Comparison of ENCODE assay signal across 19 cellular contexts in genomic region chr5:157196045-157196444, GRCh38. TPM values are rescaled to one million over a fixed set of nuclear protein-coding genes. Genes with fewer than 3 reads are reported as not detected.
DNase-seq lines count a peak whose midpoint lies in the region; ATAC-seq, FAIRE-seq and TF ChIP-seq lines count a peak whose summit lies in the region.
"Had no signal": no experiment of that assay in that cellular context is flagged by ENCODE, and none has a peak within 500 bp of the region (broad histone marks: within the 10 kb centered on the region; RNA-seq: fewer than 3 reads in every experiment).

No MANE protein-coding gene starts in this region.

- CTCF ChIA-PET in A549 (lab: Yijun Ruan, JAX), result no interaction called here

- H3K4me1 Mint-ChIP-seq in activated naive CD8-positive, alpha-beta T cell (ENCODE audit: low read depth), result peaks cover 94% of the 10 kb centered on the region

- H3K9me3 ChIP-seq in A549, result peaks cover 2% of the 10 kb centered on the region; the same call in 1 of the 3 replicates
- H3K9me3 ChIP-seq: BE2C, esophagus squamous epithelium, sigmoid colon had no signal

- H3K4me3 ChIP-seq in A549 (no peak overlapping the region), GM12864 (ENCODE audit: low read depth, low read length) (no peak overlapping the region)
- H3K4me3 ChIP-seq: dorsolateral prefrontal cortex, esophagus squamous epithelium, sigmoid colon had no signal

- no peaks in the 10 kb centered on the region for H3K4me1 ChIP-seq in A549
- H3K4me1 ChIP-seq: BE2C, esophagus squamous epithelium, sigmoid colon had no signal

- POLR2A ChIA-PET in A549 (lab: Yijun Ruan, JAX), result no interaction called here

- ATAC-seq in A549, result no peak
- ATAC-seq in HG03442 (IDR thresholded peaks at IDR 0.05; ENCODE audit: unreplicated experiment), result peak; percentile 63
- no peak for ATAC-seq in GM18520 (IDR thresholded peaks at IDR 0.05; ENCODE audit: unreplicated experiment)

- no peaks in the 10 kb centered on the region for H3K27me3 Mint-ChIP-seq in activated naive CD8-positive, alpha-beta T cell

- no peak for TF ChIP-seq POLR2A in A549 (IDR thresholded peaks at IDR 0.05; ENCODE audit: low read length)

- TF ChIP-seq CTCF in A549 (IDR thresholded peaks at IDR 0.05), result no peak
- TF ChIP-seq CTCF in GM12864 (IDR thresholded peaks at IDR 0.05; ENCODE audit: low read depth, low read length, missing control alignments), result peak; percentile 2

- TF ChIP-seq EP300 in A549 (IDR thresholded peaks at IDR 0.05), result no peak

- H3K36me3 Mint-ChIP-seq in activated naive CD8-positive, alpha-beta T cell, result peaks cover 40% of the 10 kb centered on the region

- H3K9me3 Mint-ChIP-seq in activated naive CD8-positive, alpha-beta T cell (ENCODE audit: low read depth), result no peaks in the 10 kb centered on the region

- H3K27ac Mint-ChIP-seq in activated naive CD8-positive, alpha-beta T cell, result peak overlapping the region; percentile 99

- peak overlapping the region; percentile 70 for H3K4me3 Mint-ChIP-seq in activated naive CD8-positive, alpha-beta T cell

- TF ChIP-seq RAD21 in A549 (conservative IDR thresholded peaks at IDR 0.05 in 1 of 2, IDR thresholded peaks at IDR 0.05 in 1 of 2), result no peak

- no peak overlapping the region for H3K27ac ChIP-seq in A549
- H3K27ac ChIP-seq: dorsolateral prefrontal cortex, esophagus squamous epithelium, sigmoid colon had no signal

- no peak overlapping the region for H3K4me2 ChIP-seq in A549

- no peak for FAIRE-seq in A549 (lab: Jason Lieb, UNC)
- FAIRE-seq: H54 had no signal

- DNase-seq in A549 (ENCODE audit: low read depth in 1 of 2, low spot score in 1 of 2) (no peak), GM12864 (ENCODE audit: low read depth) (no peak), NCI-H526 (lab: John Stamatoyannopoulos, UW) (no peak), islet precursor cell (no peak), NCI-H2171 (lab: John Stamatoyannopoulos, UW) (no peak)
- DNase-seq: BE2C; DMS79; dorsolateral prefrontal cortex; esophagus squamous epithelium; Kasumi-1; NCI-H1694; NCI-H446 treated with DMSO at 0.1 percent for 48 hours; occipital lobe; sigmoid colon; stimulated activated CD4-positive, alpha-beta T cell treated with anti-CD3 and anti-CD28 coated beads, Interleukin-4, amount 100 ng/mL, for 24 hours had no signal

TF ChIP-seq in A549, 52 proteins besides CTCF, POLR2A, EP300 and RAD21:
- peak; percentile 56 for TF ChIP-seq MAFK (IDR thresholded peaks at IDR 0.05; ENCODE audit: partially characterized antibody)
- TF ChIP-seq FOSL2 (IDR thresholded peaks at IDR 0.05), result no peak
- no peak for TF ChIP-seq FOSL2 (CRISPR knock-in tag; IDR thresholded peaks at IDR 0.05)
- no peak for TF ChIP-seq RARB (CRISPR knock-in tag; IDR thresholded peaks at IDR 0.05)
- no peak for TF ChIP-seq NR3C1 (IDR thresholded peaks at IDR 0.05)

RNA-seq across cellular contexts. Expression of gene ITK, which starts 15.4 kb away (rescaled TPM):
- polyA plus RNA-seq in A549 (2011; rRNA removed), result 0.03 TPM in 1 of 2 replicates, not detected in the other
- not detected in 2 replicates for polyA plus RNA-seq in A549 (2012; cell fraction: cytosol; rRNA removed)
- not detected in 2 replicates for polyA plus RNA-seq in A549 (2012; cell fraction: nucleus; rRNA removed)
- not detected in 3 replicates for polyA plus RNA-seq in A549 (2017; fragmentation: RNase III; extraction: RNeasy Plus Mini Kit Qiagen cat#74134 plus additional on column Dnase treatment)
- polyA minus RNA-seq in A549 (2011; rRNA and poly(A)+ RNA removed), result not detected in 2 replicates

RNA-seq across cellular contexts. Expression of gene GARIN3, which starts 30.0 kb away (rescaled TPM):
- polyA plus RNA-seq in A549 (2011; rRNA removed) (not detected in 2 replicates), A549 (2017; fragmentation: RNase III; extraction: RNeasy Plus Mini Kit Qiagen cat#74134 plus additional on column Dnase treatment) (not detected in 3 replicates)
- polyA plus RNA-seq in A549 (2012; cell fraction: cytosol; rRNA removed), result not detected in 2 replicates
- not detected in 2 replicates for polyA plus RNA-seq in A549 (2012; cell fraction: nucleus; rRNA removed)
- polyA minus RNA-seq in A549 (2011; rRNA and poly(A)+ RNA removed), result not detected in 2 replicates
- polyA plus RNA-seq: sigmoid colon had no signal

RNA-seq across cellular contexts. Expression of gene MED7, which starts 53.4 kb away (rescaled TPM):
- 17.9 and 23.0 TPM in 2 replicates for polyA plus RNA-seq in A549 (2011; rRNA removed)
- 6.1 and 6.3 TPM in 2 replicates for polyA plus RNA-seq in A549 (2012; cell fraction: cytosol; rRNA removed)
- 2.1 and 3.4 TPM in 2 replicates for polyA plus RNA-seq in A549 (2012; cell fraction: nucleus; rRNA removed)
- 19.8 to 22.6 TPM (median 22.5 TPM) in 3 replicates for polyA plus RNA-seq in A549 (2017; fragmentation: RNase III; extraction: RNeasy Plus Mini Kit Qiagen cat#74134 plus additional on column Dnase treatment)
- polyA minus RNA-seq in A549 (2011; rRNA and poly(A)+ RNA removed), result 4.0 and 4.6 TPM in 2 replicates
